9 cellular contexts compared by ENCODE assay signal in genomic region chr4:101527186-101527585, GRCh38.
DNase-seq lines count a peak whose midpoint lies in the region; ATAC-seq and TF ChIP-seq lines count a peak whose summit lies in the region.
"Had no signal": no experiment of that assay in that cellular context is flagged by ENCODE, and none has a peak within 500 bp of the region (broad histone marks: within the 10 kb centered on the region; RNA-seq: fewer than 3 reads in every experiment).

No MANE protein-coding gene starts in this region.

- H3K4me1 Mint-ChIP-seq in CD14-positive monocyte = no peaks in the 10 kb centered on the region

- peaks cover 2 to 13% (median 5%) of the 10 kb centered on the region in 7 donors for H3K9me3 Mint-ChIP-seq in CD14-positive monocyte

- peak; percentile 52 for DNase-seq in activated CD8-positive, alpha-beta memory T cell treated with anti-CD3 and anti-CD28 coated beads, Interleukin-2, amount 50 U/mL, for 4 hours
- peak; percentile 45 to 75 for DNase-seq in stimulated activated CD4-positive, alpha-beta T cell treated with anti-CD3 and anti-CD28 coated beads, Interleukin-2, amount 100 ng/mL, for 24 hours
- no peak for DNase-seq in CD14-positive monocyte (ENCODE audit: low spot score)
- no peak for DNase-seq in dermis blood vessel endothelial cell
- no peak for DNase-seq in middle frontal gyrus (ENCODE audit: extremely low spot score, low spot score)

- H3K36me3 Mint-ChIP-seq in CD14-positive monocyte = no peaks in the 10 kb centered on the region

- no peak overlapping the region for H3K27ac Mint-ChIP-seq in CD14-positive monocyte

- intact Hi-C loops in CD14-positive monocyte (cut with micrococcal nuclease) = no loop called here

- no peak for TF ChIP-seq CTCF in CD14-positive monocyte (IDR thresholded peaks at IDR 0.05)

- H3K27me3 Mint-ChIP-seq in CD14-positive monocyte (ENCODE audit: low read depth in 3 of 3) = peaks cover 0 to 1% (median 0%) of the 10 kb centered on the region in 3 donors

- ATAC-seq in GM18909 (IDR thresholded peaks at IDR 0.05; ENCODE audit: poor library complexity, unreplicated experiment) = peak; percentile 99
- ATAC-seq in HG03159 (IDR thresholded peaks at IDR 0.05; ENCODE audit: unreplicated experiment) = peak; percentile 90
- ATAC-seq in esophagus mucosa = no peak
- ATAC-seq: HCT116 had no signal

- H3K4me3 Mint-ChIP-seq in CD14-positive monocyte = no peak overlapping the region

Comparison
In these comparisons a context has a peak if more than half of its experiments do, and no peak if none do; other contexts are left out.
1. DNase-seq: peak in activated CD8-positive, alpha-beta memory T cell treated with anti-CD3 and anti-CD28 coated beads, Interleukin-2, amount 50 U/mL, for 4 hours (single experiment) and stimulated activated CD4-positive, alpha-beta T cell treated with anti-CD3 and anti-CD28 coated beads, Interleukin-2, amount 100 ng/mL, for 24 hours (2 of 2); none in CD14-positive monocyte (single experiment), dermis blood vessel endothelial cell (single experiment) and middle frontal gyrus (single experiment).